Comparison of ENCODE assay signal across 9 cellular contexts in genomic region chr19:20422616-20423205, GRCh38.
DNase-seq lines count a peak whose midpoint lies in the region; ATAC-seq and TF ChIP-seq lines count a peak whose summit lies in the region.
"Had no signal": no experiment of that assay in that cellular context is flagged by ENCODE, and none has a peak within 500 bp of the region (broad histone marks: within the 10 kb centered on the region; RNA-seq: fewer than 3 reads in every experiment).

No MANE protein-coding gene starts in this region.

- DNase-seq in activated naive CD4-positive, alpha-beta T cell treated with anti-CD3 and anti-CD28 coated beads for 36 hours, result no peak
- DNase-seq in activated naive CD4-positive, alpha-beta T cell (lab: John Stamatoyannopoulos, UW), result no peak
- DNase-seq in ecto neural progenitor cell (ENCODE audit: low spot score), result peak; percentile 45
- no peak for DNase-seq in tibial nerve (ENCODE audit: low spot score in 2 of 2)
- no peak for DNase-seq in HAP-1 (ENCODE audit: low spot score in 2 of 2)
- no peak for DNase-seq in GF-D8 (lab: John Stamatoyannopoulos, UW)

- H3K36me3 ChIP-seq in mucosa of stomach (ENCODE audit: control insufficient read depth, insufficient read depth, low read length) (no peaks in the 10 kb centered on the region), tibial nerve (no peaks in the 10 kb centered on the region), HAP-1 (replicated peaks) (no peaks in the 10 kb centered on the region)

- peaks cover 44% of the 10 kb centered on the region for H3K36me3 Mint-ChIP-seq in activated naive CD4-positive, alpha-beta T cell treated with anti-CD3 and anti-CD28 coated beads for 36 hours (ENCODE audit: low read depth)

- H3K9me3 ChIP-seq in mucosa of stomach (ENCODE audit: control insufficient read depth, low read length) (no peaks in the 10 kb centered on the region), tibial nerve (no peaks in the 10 kb centered on the region), HAP-1 (no peaks in the 10 kb centered on the region)

- peaks cover 4% of the 10 kb centered on the region for H3K9me3 Mint-ChIP-seq in activated naive CD4-positive, alpha-beta T cell treated with anti-CD3 and anti-CD28 coated beads for 36 hours

- no peak for TF ChIP-seq POLR2A in tibial nerve (IDR thresholded peaks at IDR 0.05)

- H3K4me1 ChIP-seq in mucosa of stomach (ENCODE audit: control insufficient read depth, insufficient read depth, low read length) (no peaks in the 10 kb centered on the region), tibial nerve (peaks cover 0 to 6% (median 0%) of the 10 kb centered on the region in 4 donors), HAP-1 (no peaks in the 10 kb centered on the region)

- TF ChIP-seq EP300 in tibial nerve (IDR thresholded peaks at IDR 0.05), result no peak

- CTCF ChIA-PET in activated naive CD4-positive, alpha-beta T cell treated with anti-CD3 and anti-CD28 coated beads for 36 hours (lab: Charles Lee), result no interaction called here

- peak overlapping the region; percentile 85 for H3K9ac ChIP-seq in mucosa of stomach (ENCODE audit: low read length)

- no peak for ATAC-seq in GM19023 (IDR thresholded peaks at IDR 0.05; ENCODE audit: unreplicated experiment)

- H3K27me3 ChIP-seq in mucosa of stomach (ENCODE audit: control insufficient read depth, insufficient read depth, low read length) (no peaks in the 10 kb centered on the region), tibial nerve (no peaks in the 10 kb centered on the region), HAP-1 (ENCODE audit: low read depth) (no peaks in the 10 kb centered on the region)

- peak overlapping the region in 3 of 4 donors; percentile 75 to 85 (median 85) for H3K27ac ChIP-seq in tibial nerve
- H3K27ac ChIP-seq: C4-2B had no signal

- in situ Hi-C loops in HAP-1 (cut with MboI; ENCODE audit: low sequenced_read_pairs), result no loop called here

- WGBS in tibial nerve, 2 donors, result 62 to 65% methylated on average over 15 of the region's 15 CpGs

- H3K4me1 Mint-ChIP-seq in activated naive CD4-positive, alpha-beta T cell treated with anti-CD3 and anti-CD28 coated beads for 36 hours (ENCODE audit: low read depth), result peaks cover 10% of the 10 kb centered on the region

- intact Hi-C loops in activated naive CD4-positive, alpha-beta T cell treated with anti-CD3 and anti-CD28 coated beads for 36 hours (cut with micrococcal nuclease), result loop anchor here (5.0 to 10.0 kb wide), 4 partner anchors 258 to 662 kb away; partner anchors contain the start of genes ZNF430, ZNF486, ZNF714 and ZNF93

- no peak overlapping the region for H3K27ac Mint-ChIP-seq in activated naive CD4-positive, alpha-beta T cell treated with anti-CD3 and anti-CD28 coated beads for 36 hours

- peak overlapping the region; percentile 34 for H3K4me3 ChIP-seq in mucosa of stomach (ENCODE audit: low read length)
- peak overlapping the region; percentile 26 to 68 (median 45) for H3K4me3 ChIP-seq in tibial nerve
- H3K4me3 ChIP-seq in HAP-1, result no peak overlapping the region

- TF ChIP-seq CTCF in tibial nerve (IDR thresholded peaks at IDR 0.05), result no peak

- peak overlapping the region; percentile 94 for H3K4me3 Mint-ChIP-seq in activated naive CD4-positive, alpha-beta T cell treated with anti-CD3 and anti-CD28 coated beads for 36 hours

- H3K27me3 Mint-ChIP-seq in activated naive CD4-positive, alpha-beta T cell treated with anti-CD3 and anti-CD28 coated beads for 36 hours (ENCODE audit: low read depth), result no peaks in the 10 kb centered on the region
